10 cellular contexts compared by ENCODE assay signal in genomic region chr17:66691644-66692500, GRCh38.
DNase-seq lines count a peak whose midpoint lies in the region; ATAC-seq and TF ChIP-seq lines count a peak whose summit lies in the region.
"Had no signal": no experiment of that assay in that cellular context is flagged by ENCODE, and none has a peak within 500 bp of the region (broad histone marks: within the 10 kb centered on the region; RNA-seq: fewer than 3 reads in every experiment).

No MANE protein-coding gene starts in this region.

- H3K36me3 Mint-ChIP-seq in activated T-cell treated with anti-CD3 and anti-CD28 coated beads, Interleukin-2, amount 50 U/mL, for 24 hours (ENCODE audit: low read depth), result peaks cover 96% of the 10 kb centered on the region
- peaks cover 56% of the 10 kb centered on the region for H3K36me3 Mint-ChIP-seq in activated T-cell treated with anti-CD3 and anti-CD28 coated beads, Interleukin-2, amount 50 U/mL, for 4 hours (ENCODE audit: insufficient read depth)
- peaks cover 16% of the 10 kb centered on the region for H3K36me3 Mint-ChIP-seq in T-helper 17 cell (ENCODE audit: low read depth)

- no peak for TF ChIP-seq CTCF in foreskin fibroblast (IDR thresholded peaks at IDR 0.05; ENCODE audit: low read depth, low read length)
- no peak for TF ChIP-seq CTCF in GM20000 (IDR thresholded peaks at IDR 0.05; ENCODE audit: extremely low read depth, missing control alignments)

- H3K27ac Mint-ChIP-seq in activated T-cell treated with anti-CD3 and anti-CD28 coated beads, Interleukin-2, amount 50 U/mL, for 24 hours, result peak overlapping the region; percentile 6
- peak overlapping the region; percentile 67 for H3K27ac Mint-ChIP-seq in T-helper 17 cell

- ATAC-seq in activated T-cell treated with anti-CD3 and anti-CD28 coated beads, Interleukin-2, amount 50 U/mL, for 4 hours, result no peak
- ATAC-seq in T-helper 17 cell (no peak), HG03196 (IDR thresholded peaks at IDR 0.05; ENCODE audit: unreplicated experiment) (no peak)

- no peaks in the 10 kb centered on the region for H3K9me3 ChIP-seq in T-helper 17 cell (ENCODE audit: control insufficient read depth, low read length, poor library complexity, severe bottlenecking)
- H3K9me3 ChIP-seq: HAP-1, thoracic aorta had no signal

- peaks cover 3% of the 10 kb centered on the region for H3K4me1 Mint-ChIP-seq in activated T-cell treated with anti-CD3 and anti-CD28 coated beads, Interleukin-2, amount 50 U/mL, for 24 hours (ENCODE audit: low read depth)
- peaks cover 7% of the 10 kb centered on the region for H3K4me1 Mint-ChIP-seq in activated T-cell treated with anti-CD3 and anti-CD28 coated beads, Interleukin-2, amount 50 U/mL, for 4 hours (ENCODE audit: low read depth)
- peaks cover 12% of the 10 kb centered on the region for H3K4me1 Mint-ChIP-seq in T-helper 17 cell

- no peak for DNase-seq in activated T-cell treated with anti-CD3 and anti-CD28 coated beads, Interleukin-2, amount 50 U/mL, for 24 hours
- DNase-seq in activated T-cell treated with anti-CD3 and anti-CD28 coated beads, Interleukin-2, amount 50 U/mL, for 4 hours, result no peak
- no peak for DNase-seq in T-helper 17 cell
- DNase-seq in foreskin fibroblast, result peak; percentile 46 to 62
- peak; percentile 36 for DNase-seq in stromal cell of bone marrow (ENCODE audit: low read depth)
- DNase-seq in NCI-H1436 (lab: John Stamatoyannopoulos, UW), result no peak
- DNase-seq in GM20000 (ENCODE audit: low spot score), result no peak

- H3K27me3 Mint-ChIP-seq in activated T-cell treated with anti-CD3 and anti-CD28 coated beads, Interleukin-2, amount 50 U/mL, for 24 hours, result no peaks in the 10 kb centered on the region
- no peaks in the 10 kb centered on the region for H3K27me3 Mint-ChIP-seq in activated T-cell treated with anti-CD3 and anti-CD28 coated beads, Interleukin-2, amount 50 U/mL, for 4 hours (ENCODE audit: low read depth)
- no peaks in the 10 kb centered on the region for H3K27me3 Mint-ChIP-seq in T-helper 17 cell

- no peak overlapping the region for H3K4me3 ChIP-seq in foreskin fibroblast (ENCODE audit: low read depth in 1 of 2, low read length in 2 of 2)
- H3K4me3 ChIP-seq: HAP-1, thoracic aorta had no signal

- no peaks in the 10 kb centered on the region for H3K9me3 Mint-ChIP-seq in activated T-cell treated with anti-CD3 and anti-CD28 coated beads, Interleukin-2, amount 50 U/mL, for 24 hours
- H3K9me3 Mint-ChIP-seq in activated T-cell treated with anti-CD3 and anti-CD28 coated beads, Interleukin-2, amount 50 U/mL, for 4 hours, result no peaks in the 10 kb centered on the region

- no peak overlapping the region for H3K4me3 Mint-ChIP-seq in activated T-cell treated with anti-CD3 and anti-CD28 coated beads, Interleukin-2, amount 50 U/mL, for 24 hours
- no peak overlapping the region for H3K4me3 Mint-ChIP-seq in activated T-cell treated with anti-CD3 and anti-CD28 coated beads, Interleukin-2, amount 50 U/mL, for 4 hours
- H3K4me3 Mint-ChIP-seq in T-helper 17 cell, result no peak overlapping the region

Comparison
In these comparisons a context has a peak if more than half of its experiments do, and no peak if none do; other contexts are left out.
1. DNase-seq: peak in foreskin fibroblast (2 of 2) and stromal cell of bone marrow (single experiment); none in activated T-cell treated with anti-CD3 and anti-CD28 coated beads, Interleukin-2, amount 50 U/mL, for 24 hours (single experiment), activated T-cell treated with anti-CD3 and anti-CD28 coated beads, Interleukin-2, amount 50 U/mL, for 4 hours (single experiment), T-helper 17 cell (0 of 3), NCI-H1436 (single experiment) and GM20000 (single experiment).